9 cellular contexts compared by ENCODE assay signal in the genomic region with DNA sequence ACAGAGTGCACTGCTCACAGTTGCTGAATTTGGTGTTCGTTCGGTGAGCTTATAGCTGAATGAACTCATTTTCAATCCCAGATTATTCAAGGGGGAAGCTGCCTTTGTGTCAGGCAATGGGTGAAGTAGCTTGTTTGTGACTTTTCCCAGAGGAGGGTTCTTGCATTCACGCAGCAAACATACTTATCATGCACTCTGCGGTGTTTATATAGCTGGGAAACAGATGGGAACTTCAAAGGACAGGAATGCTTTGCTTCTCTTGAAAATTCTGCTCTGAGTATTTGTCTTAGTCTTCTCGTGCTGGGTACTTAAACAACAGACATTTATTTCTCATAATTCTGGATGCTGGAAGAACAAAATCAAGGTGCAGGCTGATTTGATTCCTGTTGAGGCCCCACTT.
A peak's percentile ranks its signal among the peaks of the same experiment; 100 is the strongest.
DNase-seq lines count a peak whose midpoint lies in the region; ATAC-seq and TF ChIP-seq lines count a peak whose summit lies in the region.
"Had no signal": no experiment of that assay in that cellular context is flagged by ENCODE, and none has a peak within 500 bp of the region (broad histone marks: within the 10 kb centered on the region; RNA-seq: fewer than 3 reads in every experiment).

No MANE protein-coding gene starts in this region.

- peaks cover 0 to 56% (median 0%) of the 10 kb centered on the region in 5 donors for H3K27me3 Mint-ChIP-seq in naive thymus-derived CD4-positive, alpha-beta T cell

- H3K4me1 ChIP-seq in heart right ventricle (peaks cover 19 to 58% (median 38%) of the 10 kb centered on the region in 9 donors), colonic mucosa (peaks cover 11% of the 10 kb centered on the region), mucosa of descending colon (ENCODE audit: low read depth) (peaks cover 15% of the 10 kb centered on the region)
- H3K4me1 ChIP-seq in naive thymus-derived CD4-positive, alpha-beta T cell (ENCODE audit: control insufficient read depth in 2 of 2, insufficient read depth in 2 of 2, low read length in 2 of 2): peaks cover 15 to 32% of the 10 kb centered on the region in 2 donors

- CTCF ChIA-PET in naive thymus-derived CD4-positive, alpha-beta T cell (lab: Charles Lee): no interaction called here

- H3K4me1 Mint-ChIP-seq in naive thymus-derived CD4-positive, alpha-beta T cell: peaks cover 26 to 45% (median 39%) of the 10 kb centered on the region in 7 donors

- peaks cover 0 to 2% (median 0%) of the 10 kb centered on the region in 11 donors for H3K9me3 Mint-ChIP-seq in naive thymus-derived CD4-positive, alpha-beta T cell

- H3K9ac ChIP-seq in colonic mucosa (ENCODE audit: low read depth in 2 of 2, low read length in 2 of 2): peak overlapping the region in 1 of 2 donors; percentile 97

- POLR2A ChIA-PET in naive thymus-derived CD4-positive, alpha-beta T cell (lab: Charles Lee): no interaction called here

- peaks cover 0 to 2% (median 0%) of the 10 kb centered on the region in 5 donors for H3K36me3 Mint-ChIP-seq in naive thymus-derived CD4-positive, alpha-beta T cell

- H3K27me3 ChIP-seq in heart right ventricle (no peaks in the 10 kb centered on the region), colonic mucosa (no peaks in the 10 kb centered on the region)
- H3K27me3 ChIP-seq in naive thymus-derived CD4-positive, alpha-beta T cell (ENCODE audit: control insufficient read depth in 2 of 2, insufficient read depth in 2 of 2, low read length in 2 of 2): no peaks in the 10 kb centered on the region

- TF ChIP-seq CTCF in heart right ventricle (IDR thresholded peaks at IDR 0.05): no peak
- no peak for TF ChIP-seq CTCF in colonic mucosa (IDR thresholded peaks at IDR 0.05)
- no peak for TF ChIP-seq CTCF in mucosa of descending colon (IDR thresholded peaks at IDR 0.05)

- intact Hi-C loops in heart right ventricle (cut with DNase I) (loop anchor here in 5 of 10 donors (2.0 to 10.0 kb wide), 7 partner anchors 24 to 165 kb away; partner anchors contain the start of gene ABCA1 (in 1 of the 5)), cardiac septum (cut with DNase I) (loop anchor here (2.0 to 5.0 kb wide), 3 partner anchors 125 to 252 kb away; partner anchors contain the start of gene SLC44A1), colonic mucosa (cut with DNase I) (no loop called here), mucosa of descending colon (cut with DNase I, micrococcal nuclease) (loop anchor here in 1 of 2 donors (5.0 kb wide), 1 partner anchor 65 kb away; the partner anchor contains the start of gene ABCA1)
- intact Hi-C loops in naive thymus-derived CD4-positive, alpha-beta T cell (cut with micrococcal nuclease): loop anchor here in 1 of 2 donors (1.0 to 5.0 kb wide), 4 partner anchors 60 to 700 kb away; partner anchors contain the start of genes NIPSNAP3A and TMEM38B

- ATAC-seq in heart right ventricle (peak in 1 of 8 donors; percentile 7), mucosa of descending colon (no peak)
- no peak for ATAC-seq in naive thymus-derived CD4-positive, alpha-beta T cell

- H3K9me3 ChIP-seq in heart right ventricle (no peaks in the 10 kb centered on the region), colonic mucosa (no peaks in the 10 kb centered on the region), mucosa of descending colon (no peaks in the 10 kb centered on the region)
- H3K9me3 ChIP-seq in naive thymus-derived CD4-positive, alpha-beta T cell (ENCODE audit: control insufficient read depth in 2 of 3, low read length in 3 of 3): no peaks in the 10 kb centered on the region

- H3K27ac Mint-ChIP-seq in naive thymus-derived CD4-positive, alpha-beta T cell: peak overlapping the region in 7 of 9 donors; percentile 24 to 80 (median 26)

- 39 to 49% methylated on average over 5 of the region's 5 CpGs for WGBS in heart right ventricle, 2 donors

- H3K36me3 ChIP-seq in heart right ventricle (no peaks in the 10 kb centered on the region), colonic mucosa (no peaks in the 10 kb centered on the region), mucosa of descending colon (ENCODE audit: low read depth) (no peaks in the 10 kb centered on the region)
- H3K36me3 ChIP-seq in naive thymus-derived CD4-positive, alpha-beta T cell (ENCODE audit: control insufficient read depth in 2 of 3, insufficient read depth in 3 of 3, low read length in 3 of 3): no peaks in the 10 kb centered on the region

- peak overlapping the region; percentile 87 to 97 (median 94) for H3K27ac ChIP-seq in heart right ventricle
- H3K27ac ChIP-seq in colonic mucosa: peak overlapping the region; percentile 19
- peak overlapping the region; percentile 92 for H3K27ac ChIP-seq in naive thymus-derived CD4-positive, alpha-beta T cell (ENCODE audit: low read depth, low read length)

- DNase-seq in heart right ventricle (no peak), cardiac septum (ENCODE audit: low spot score) (no peak), colonic mucosa (no peak), mucosa of descending colon (no peak), NCI-H1417 treated with DMSO at 0.1 percent for 48 hours (lab: John Stamatoyannopoulos, UW) (no peak), RKO (ENCODE audit: low spot score) (no peak), anterior cingulate cortex (lab: John Stamatoyannopoulos, UW) (no peak)
- no peak for DNase-seq in naive thymus-derived CD4-positive, alpha-beta T cell
- DNase-seq: islet precursor cell had no signal

- H3K4me3 Mint-ChIP-seq in naive thymus-derived CD4-positive, alpha-beta T cell: peak overlapping the region in 9 of 10 donors; percentile 41 to 94 (median 91)

- H3K4me3 ChIP-seq in heart right ventricle (peak overlapping the region in 1 of 10 donors; percentile 0), colonic mucosa (no peak overlapping the region), mucosa of descending colon (no peak overlapping the region)
- no peak overlapping the region for H3K4me3 ChIP-seq in naive thymus-derived CD4-positive, alpha-beta T cell (ENCODE audit: low read length)

Comparison
In these comparisons a context has a peak if more than half of its experiments do, and no peak if none do; other contexts are left out.
1. H3K27ac ChIP-seq: peak in every context shown above with its lines; median percentile 94 in heart right ventricle; 92 in naive thymus-derived CD4-positive, alpha-beta T cell; 19 in colonic mucosa.